20 cellular contexts compared by ENCODE assay signal in the genomic region with DNA sequence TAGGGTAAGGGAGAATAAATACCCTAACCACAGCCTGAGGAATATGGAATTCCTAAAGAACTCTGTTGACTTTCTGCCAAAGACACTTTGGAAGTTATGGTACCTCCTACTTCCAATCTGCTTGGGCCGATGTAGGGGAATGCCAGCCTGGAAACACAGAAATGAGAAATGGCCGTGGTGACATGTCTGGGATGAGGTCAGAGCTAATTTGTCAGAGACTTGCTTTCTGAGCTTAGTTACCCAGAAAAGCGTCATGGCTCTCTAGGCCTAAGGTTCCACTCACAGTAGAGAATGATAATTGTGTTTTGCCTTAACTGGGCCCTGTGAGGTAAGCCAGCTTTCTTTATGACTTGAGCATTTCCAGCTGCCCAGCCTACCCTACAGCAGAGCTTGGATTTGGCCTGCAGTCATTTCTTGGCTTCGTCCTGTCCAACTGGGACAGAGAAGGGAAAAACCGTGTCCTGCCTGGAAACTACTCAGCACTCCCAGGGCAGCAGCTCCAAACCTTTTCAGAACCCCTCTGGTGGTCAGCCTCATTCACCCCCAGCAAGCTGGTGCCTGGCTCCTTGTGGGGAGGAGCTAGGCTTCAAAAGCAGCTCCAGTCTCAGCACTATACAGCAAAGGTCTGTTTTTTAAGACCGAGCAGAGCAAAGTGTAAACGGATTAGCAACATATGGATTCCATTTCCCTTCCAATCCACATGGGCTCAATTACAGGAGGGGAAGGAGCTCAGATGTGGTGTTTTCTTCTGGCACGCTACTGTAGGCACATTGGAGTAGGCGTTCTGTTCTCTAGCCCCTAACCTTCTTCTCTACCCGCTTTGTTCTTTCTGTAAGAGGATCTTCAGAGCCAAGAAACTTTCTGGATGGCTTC.
DNase-seq lines count a peak whose midpoint lies in the region; ATAC-seq, FAIRE-seq and TF ChIP-seq lines count a peak whose summit lies in the region.
"Had no signal": no experiment of that assay in that cellular context is flagged by ENCODE, and none has a peak within 500 bp of the region (broad histone marks: within the 10 kb centered on the region; RNA-seq: fewer than 3 reads in every experiment).

No MANE protein-coding gene starts in this region.

- peak; percentile 89 for FAIRE-seq in astrocyte (lab: Jason Lieb, UNC)
- FAIRE-seq: GM19239, pancreas had no signal

- H3K4me3 ChIP-seq in GM23248 (no peak overlapping the region), astrocyte (ENCODE audit: insufficient read depth, low read depth, low read length) (no peak overlapping the region), stomach smooth muscle (ENCODE audit: low read length in 2 of 2) (no peak overlapping the region)
- H3K4me3 ChIP-seq: pancreas, upper lobe of left lung had no signal

- H3K27ac Mint-ChIP-seq in astrocyte (ENCODE audit: unreplicated experiment): no peak overlapping the region
- no peak overlapping the region for H3K27ac Mint-ChIP-seq in activated T-helper 1 cell treated with anti-CD3 and anti-CD28 coated beads, Interleukin-12 subunit alpha, Interleukin-12 subunit beta, Interleukin-2, Interleukin-4 antibody, amounts not matched to agents 30 ng/mL and 10 ng/mL and 1 ng/mL, durations not matched to agents 14 hours and 24 hours and 36 hours
- H3K27ac Mint-ChIP-seq: dendritic cell treated with granulocyte-macrophage colony-stimulating factor and Interleukin-4, amounts not matched to agents 40 ng/mL and 50 ng/mL, for 4 days; immature natural killer cell; T-cell had no signal

- H3K27me3 ChIP-seq in GM23248 (replicated peaks; ENCODE audit: insufficient read depth): no peaks in the 10 kb centered on the region
- H3K27me3 ChIP-seq in astrocyte (ENCODE audit: insufficient read depth, low read length): no peaks in the 10 kb centered on the region
- peaks cover 0 to 6% of the 10 kb centered on the region in 2 donors for H3K27me3 ChIP-seq in stomach smooth muscle (ENCODE audit: control insufficient read depth in 1 of 2, insufficient read depth in 2 of 2, low read length in 2 of 2)
- H3K27me3 ChIP-seq: upper lobe of left lung had no signal

- intact Hi-C loops in left ventricle myocardium superior (cut with micrococcal nuclease): loop anchor here (10.0 kb wide), 1 partner anchor 137 kb away; no protein-coding TSS in a partner anchor
- intact Hi-C loops in activated T-helper 1 cell treated with anti-CD3 and anti-CD28 coated beads, Interleukin-12 subunit alpha, Interleukin-12 subunit beta, Interleukin-2, Interleukin-4 antibody, amounts not matched to agents 30 ng/mL and 10 ng/mL and 1 ng/mL, durations not matched to agents 14 hours and 24 hours and 36 hours (cut with micrococcal nuclease): no loop called here

- H3K27ac ChIP-seq in GM23248: peak overlapping the region; percentile 72
- no peak overlapping the region for H3K27ac ChIP-seq in astrocyte (ENCODE audit: low read depth, low read length)
- H3K27ac ChIP-seq in stomach smooth muscle (ENCODE audit: low read length): peak overlapping the region; percentile 77
- H3K27ac ChIP-seq: pancreas, upper lobe of left lung had no signal

- peak; percentile 84 for ATAC-seq in left ventricle myocardium superior
- ATAC-seq in HG03025 (IDR thresholded peaks at IDR 0.05; ENCODE audit: low FRiP score, unreplicated experiment): no peak
- ATAC-seq: esophagus mucosa, T-cell had no signal

- H2AFZ ChIP-seq in GM23248 (no peak overlapping the region), astrocyte (ENCODE audit: low read depth, low read length) (no peak overlapping the region)

- H3K9me3 ChIP-seq in GM23248 (ENCODE audit: low read depth) (no peaks in the 10 kb centered on the region), astrocyte (ENCODE audit: insufficient read depth, low read depth, low read length) (no peaks in the 10 kb centered on the region), stomach smooth muscle (ENCODE audit: control insufficient read depth in 2 of 2, low read length in 2 of 2) (no peaks in the 10 kb centered on the region)
- H3K9me3 ChIP-seq: pancreas, upper lobe of left lung had no signal

- no peak overlapping the region for H3K4me3 Mint-ChIP-seq in astrocyte (ENCODE audit: unreplicated experiment)
- H3K4me3 Mint-ChIP-seq in activated T-helper 1 cell treated with anti-CD3 and anti-CD28 coated beads, Interleukin-12 subunit alpha, Interleukin-12 subunit beta, Interleukin-2, Interleukin-4 antibody, amounts not matched to agents 30 ng/mL and 10 ng/mL and 1 ng/mL, durations not matched to agents 14 hours and 24 hours and 36 hours: no peak overlapping the region
- H3K4me3 Mint-ChIP-seq: dendritic cell treated with granulocyte-macrophage colony-stimulating factor and Interleukin-4, amounts not matched to agents 40 ng/mL and 50 ng/mL, for 4 days; immature natural killer cell; T-cell had no signal

- no peak overlapping the region for H3K4me2 ChIP-seq in GM23248 (ENCODE audit: unreplicated experiment)
- H3K4me2 ChIP-seq in astrocyte (ENCODE audit: low read length): no peak overlapping the region

- peaks cover 2% of the 10 kb centered on the region for H3K36me3 Mint-ChIP-seq in astrocyte (ENCODE audit: low read depth, unreplicated experiment)
- no peaks in the 10 kb centered on the region for H3K36me3 Mint-ChIP-seq in activated T-helper 1 cell treated with anti-CD3 and anti-CD28 coated beads, Interleukin-12 subunit alpha, Interleukin-12 subunit beta, Interleukin-2, Interleukin-4 antibody, amounts not matched to agents 30 ng/mL and 10 ng/mL and 1 ng/mL, durations not matched to agents 14 hours and 24 hours and 36 hours (ENCODE audit: low read depth)
- H3K36me3 Mint-ChIP-seq: immature natural killer cell, T-cell had no signal

- H3K9me2 ChIP-seq in GM23248 (ENCODE audit: insufficient read depth): no peaks in the 10 kb centered on the region

- H3F3A ChIP-seq in GM23248 (ENCODE audit: insufficient read depth): peaks cover 11% of the 10 kb centered on the region

- H3K9me3 Mint-ChIP-seq in astrocyte (ENCODE audit: unreplicated experiment): peaks cover 1% of the 10 kb centered on the region
- H3K9me3 Mint-ChIP-seq in activated T-helper 1 cell treated with anti-CD3 and anti-CD28 coated beads, Interleukin-12 subunit alpha, Interleukin-12 subunit beta, Interleukin-2, Interleukin-4 antibody, amounts not matched to agents 30 ng/mL and 10 ng/mL and 1 ng/mL, durations not matched to agents 14 hours and 24 hours and 36 hours: no peaks in the 10 kb centered on the region
- H3K9me3 Mint-ChIP-seq: dendritic cell treated with granulocyte-macrophage colony-stimulating factor and Interleukin-4, amounts not matched to agents 40 ng/mL and 50 ng/mL, for 4 days; immature natural killer cell; T-cell had no signal

- H3K4me1 ChIP-seq in GM23248 (ENCODE audit: insufficient read depth): peaks cover 27% of the 10 kb centered on the region
- H3K4me1 ChIP-seq in astrocyte (ENCODE audit: insufficient read depth, low read length): no peaks in the 10 kb centered on the region
- peaks cover 13% of the 10 kb centered on the region for H3K4me1 ChIP-seq in stomach smooth muscle (ENCODE audit: control insufficient read depth, insufficient read depth, low read length)
- H3K4me1 ChIP-seq: pancreas, upper lobe of left lung had no signal

- H3K36me3 ChIP-seq in GM23248 (ENCODE audit: low read depth): no peaks in the 10 kb centered on the region
- H3K36me3 ChIP-seq in astrocyte (ENCODE audit: insufficient read depth, low read length): no peaks in the 10 kb centered on the region
- H3K36me3 ChIP-seq in stomach smooth muscle (ENCODE audit: control insufficient read depth in 2 of 2, insufficient read depth in 2 of 2, low read length in 2 of 2): no peaks in the 10 kb centered on the region
- H3K36me3 ChIP-seq: pancreas, upper lobe of left lung had no signal

- no peaks in the 10 kb centered on the region for H3K4me1 Mint-ChIP-seq in astrocyte (ENCODE audit: low read depth, unreplicated experiment)
- H3K4me1 Mint-ChIP-seq in activated T-helper 1 cell treated with anti-CD3 and anti-CD28 coated beads, Interleukin-12 subunit alpha, Interleukin-12 subunit beta, Interleukin-2, Interleukin-4 antibody, amounts not matched to agents 30 ng/mL and 10 ng/mL and 1 ng/mL, durations not matched to agents 14 hours and 24 hours and 36 hours (ENCODE audit: low read depth): no peaks in the 10 kb centered on the region
- H3K4me1 Mint-ChIP-seq: immature natural killer cell, T-cell had no signal

- peak overlapping the region; percentile 41 for H3K9ac ChIP-seq in GM23248
- no peak overlapping the region for H3K9ac ChIP-seq in astrocyte (ENCODE audit: low read length)
- H3K9ac ChIP-seq in stomach smooth muscle (ENCODE audit: low read length in 2 of 2): no peak overlapping the region

- H3K27me3 Mint-ChIP-seq in astrocyte (ENCODE audit: low read depth, unreplicated experiment): no peaks in the 10 kb centered on the region
- no peaks in the 10 kb centered on the region for H3K27me3 Mint-ChIP-seq in activated T-helper 1 cell treated with anti-CD3 and anti-CD28 coated beads, Interleukin-12 subunit alpha, Interleukin-12 subunit beta, Interleukin-2, Interleukin-4 antibody, amounts not matched to agents 30 ng/mL and 10 ng/mL and 1 ng/mL, durations not matched to agents 14 hours and 24 hours and 36 hours (ENCODE audit: insufficient read depth)
- H3K27me3 Mint-ChIP-seq: dendritic cell treated with granulocyte-macrophage colony-stimulating factor and Interleukin-4, amounts not matched to agents 40 ng/mL and 50 ng/mL, for 4 days had no signal

- H4K20me1 ChIP-seq in GM23248 (ENCODE audit: insufficient read depth) (no peaks in the 10 kb centered on the region), astrocyte (ENCODE audit: insufficient read depth, low read length) (no peaks in the 10 kb centered on the region)

- TF ChIP-seq CTCF in astrocyte (IDR thresholded peaks at IDR 0.05; ENCODE audit: insufficient read depth, low read depth, low read length): no peak

- 7 to 15% methylated on average over 9 to 10 of the region's 10 CpGs for WGBS in GM23248 (ENCODE audit: low coverage in 1 of 2, low lambda C conversion rate in 2 of 2, missing lambda C conversion rate in 2 of 2), 2 experiments

- DNase-seq in GM23248 (peak; percentile 72), astrocyte (ENCODE audit: low read depth) (peak; percentile 62), left ventricle myocardium superior (no peak), DMS79 (lab: John Stamatoyannopoulos, UW) (no peak)
- no peak for DNase-seq in activated T-helper 1 cell treated with anti-CD3 and anti-CD28 coated beads, Interleukin-12 subunit alpha, Interleukin-12 subunit beta, Interleukin-2, Interleukin-4 antibody, amounts not matched to agents 30 ng/mL and 10 ng/mL and 1 ng/mL, durations not matched to agents 14 hours and 24 hours and 36 hours (ENCODE audit: low spot score)
- no peak for DNase-seq in stimulated activated CD4-positive, alpha-beta T cell treated with anti-CD3 and anti-CD28 coated beads, Interleukin-2, amount 100 ng/mL, for 24 hours
- DNase-seq: activated CD4-positive, CD25-positive, alpha-beta regulatory T cell; activated CD8-positive, alpha-beta memory T cell treated with anti-CD3 and anti-CD28 coated beads, Interleukin-2, amount 50 U/mL, for 4 hours; DND-41; immature natural killer cell; NCI-H1092; NCI-H2227 treated with DMSO at 0.1 percent for 48 hours; pancreas; T-cell; upper lobe of left lung had no signal

- no peaks in the 10 kb centered on the region for H3K79me2 ChIP-seq in GM23248 (ENCODE audit: insufficient read depth)
- no peaks in the 10 kb centered on the region for H3K79me2 ChIP-seq in astrocyte (ENCODE audit: insufficient read depth, low read length)

- in situ Hi-C loops in GM23248 (cut with MboI): no loop called here

Comparison
In these comparisons a context has a peak if more than half of its experiments do, and no peak if none do; other contexts are left out.
1. DNase-seq: peak in GM23248 (single experiment) and astrocyte (single experiment); none in left ventricle myocardium superior (single experiment), activated T-helper 1 cell treated with anti-CD3 and anti-CD28 coated beads, Interleukin-12 subunit alpha, Interleukin-12 subunit beta, Interleukin-2, Interleukin-4 antibody, amounts not matched to agents 30 ng/mL and 10 ng/mL and 1 ng/mL, durations not matched to agents 14 hours and 24 hours and 36 hours (single experiment), stimulated activated CD4-positive, alpha-beta T cell treated with anti-CD3 and anti-CD28 coated beads, Interleukin-2, amount 100 ng/mL, for 24 hours (0 of 2) and DMS79 (single experiment).